In genomic region chr1:196609114-196609737, GRCh38 we compare ENCODE assay signal across 8 cellular contexts. TPM values are rescaled to one million over a fixed set of nuclear protein-coding genes. Genes with fewer than 3 reads are reported as not detected.
DNase-seq lines count a peak whose midpoint lies in the region; ATAC-seq and TF ChIP-seq lines count a peak whose summit lies in the region.

No MANE protein-coding gene starts in this region.

- H3K9me3 ChIP-seq in Loucy (ENCODE audit: insufficient read depth, low read depth, low read length) = no peaks in the 10 kb centered on the region
- no peaks in the 10 kb centered on the region for H3K9me3 ChIP-seq in muscle layer of colon (ENCODE audit: low read length)

- H3K27ac Mint-ChIP-seq in effector memory CD8-positive, alpha-beta T cell = no peak overlapping the region

- H3K4me3 ChIP-seq in Loucy (ENCODE audit: low read length, poor library complexity, severe bottlenecking) (peak overlapping the region; percentile 66), muscle layer of colon (ENCODE audit: low read depth in 1 of 2, low read length in 2 of 2) (peak overlapping the region; percentile 49 to 75)

- H3K4me3 Mint-ChIP-seq in effector memory CD8-positive, alpha-beta T cell = peak overlapping the region in 1 of 2 donors; percentile 77

- ATAC-seq in effector memory CD8-positive, alpha-beta T cell (replicated peaks) = peak; percentile 53
- ATAC-seq in activated CD4-positive, CD25-positive, alpha-beta regulatory T cell treated with anti-CD3 and anti-CD28 coated beads, Interleukin-2, amount 50 U/mL, for 24 hours = no peak
- ATAC-seq in GM18520 (IDR thresholded peaks at IDR 0.05; ENCODE audit: unreplicated experiment) = no peak

- peak overlapping the region; percentile 69 for H3K4me2 ChIP-seq in Loucy (ENCODE audit: low read depth, low read length, poor library complexity, severe bottlenecking)

- H3K36me3 ChIP-seq in Loucy (ENCODE audit: insufficient read depth, low read length) (no peaks in the 10 kb centered on the region), muscle layer of colon (ENCODE audit: insufficient read depth, low read length) (no peaks in the 10 kb centered on the region)

- peaks cover 0 to 7% of the 10 kb centered on the region in 2 donors for H3K9me3 Mint-ChIP-seq in effector memory CD8-positive, alpha-beta T cell

- H4K20me1 ChIP-seq in Loucy (ENCODE audit: insufficient read depth, low read length, poor library complexity, severe bottlenecking) = no peaks in the 10 kb centered on the region

- H3K4me1 ChIP-seq in Loucy (ENCODE audit: insufficient read depth, low read length, poor library complexity, severe bottlenecking) (peaks cover 8% of the 10 kb centered on the region), muscle layer of colon (ENCODE audit: insufficient read depth, low read length) (peaks cover 5% of the 10 kb centered on the region)

- peak overlapping the region; percentile 78 for H2AFZ ChIP-seq in Loucy (ENCODE audit: low read length)

- H3F3A ChIP-seq in Loucy (ENCODE audit: low read depth) = no peaks in the 10 kb centered on the region

- TF ChIP-seq CTCF in Loucy (conservative IDR thresholded peaks at IDR 0.05; ENCODE audit: low read length) = no peak

- peaks cover 5 to 7% of the 10 kb centered on the region in 2 donors for H3K4me1 Mint-ChIP-seq in effector memory CD8-positive, alpha-beta T cell (ENCODE audit: low read depth in 2 of 2)

- H3K27me3 Mint-ChIP-seq in effector memory CD8-positive, alpha-beta T cell = peaks cover 18 to 19% of the 10 kb centered on the region in 2 donors

- H3K9ac ChIP-seq in Loucy (ENCODE audit: low read depth, low read length, poor library complexity, severe bottlenecking) = no peak overlapping the region
- no peak overlapping the region for H3K9ac ChIP-seq in muscle layer of colon (ENCODE audit: low read length)

- H3K36me3 Mint-ChIP-seq in effector memory CD8-positive, alpha-beta T cell (ENCODE audit: insufficient read depth) = peaks cover 2% of the 10 kb centered on the region

- DNase-seq in DMS53 (lab: John Stamatoyannopoulos, UW) (peak; percentile 86), mesenteric fat pad (ENCODE audit: low spot score) (no peak)
- no peak for DNase-seq in effector memory CD8-positive, alpha-beta T cell
- DNase-seq in activated CD4-positive, CD25-positive, alpha-beta regulatory T cell treated with anti-CD3 and anti-CD28 coated beads, Interleukin-2, amount 50 U/mL, for 72 hours = no peak

- peak overlapping the region; percentile 17 for H3K27ac ChIP-seq in muscle layer of colon (ENCODE audit: low read depth, low read length)

- H3K9me2 ChIP-seq in Loucy (replicated peaks; ENCODE audit: low read depth, low read length) = no peaks in the 10 kb centered on the region

- H3K27me3 ChIP-seq in Loucy (ENCODE audit: insufficient read depth, low read length, poor library complexity, severe bottlenecking) (peaks cover 12% of the 10 kb centered on the region), muscle layer of colon (ENCODE audit: control insufficient read depth in 1 of 2, insufficient read depth in 2 of 2, low read length in 2 of 2) (no peaks in the 10 kb centered on the region)

- no peaks in the 10 kb centered on the region for H3K79me2 ChIP-seq in Loucy (ENCODE audit: insufficient read depth, low read length)

RNA-seq across cellular contexts. Expression of gene KCNT2, which starts 1.0 kb away (rescaled TPM):
- 0.93 TPM for total RNA-seq in mesenteric fat pad

RNA-seq across cellular contexts. Expression of gene CFH, which starts 42.6 kb away (rescaled TPM):
- total RNA-seq in mesenteric fat pad = 72.7 TPM
